ENCODE assay signal across 13 cellular contexts in the genomic region with DNA sequence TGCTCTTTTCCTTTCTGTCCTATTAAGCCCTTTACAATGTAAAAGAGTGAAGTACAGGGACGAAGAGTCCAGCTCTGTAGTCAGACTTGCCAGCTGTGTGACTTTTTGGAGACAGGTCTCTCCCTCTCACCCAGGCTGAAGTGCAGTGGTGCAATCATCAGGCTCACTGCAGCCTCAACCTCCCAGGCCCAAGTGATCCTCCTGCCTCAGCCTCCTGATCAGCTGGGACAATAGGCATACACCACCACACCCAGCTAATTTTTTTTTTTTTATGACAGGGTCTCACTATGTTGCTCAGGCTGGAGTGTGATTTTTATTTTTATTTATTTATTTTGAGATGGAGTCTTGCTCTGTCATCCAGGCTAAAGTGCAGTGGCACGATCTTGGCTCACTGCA. TPM values are rescaled to one million over a fixed set of nuclear protein-coding genes. Genes with fewer than 3 reads are reported as not detected.
A peak's percentile ranks its signal among the peaks of the same experiment; 100 is the strongest.
DNase-seq lines count a peak whose midpoint lies in the region; ATAC-seq and TF ChIP-seq lines count a peak whose summit lies in the region.
"Had no signal": no experiment of that assay in that cellular context is flagged by ENCODE, and none has a peak within 500 bp of the region (broad histone marks: within the 10 kb centered on the region; RNA-seq: fewer than 3 reads in every experiment).

No MANE protein-coding gene starts in this region.

- no TSS peak for BruUV-seq in IMR-90 (replicated peaks; lab: Mats Ljungman, UMichigan)

- no peak overlapping the region for H2BK20ac ChIP-seq in IMR-90 (ENCODE audit: low read depth, low read length)

- H4K91ac ChIP-seq in IMR-90 (ENCODE audit: insufficient read depth, low read depth, low read length) (peak overlapping the region; percentile 13; the same call in 1 of the 2 replicates), mesenchymal stem cell (ENCODE audit: low read length) (no peak overlapping the region)

- H3K9me1 ChIP-seq in IMR-90 (ENCODE audit: insufficient read depth, low read length), result peaks cover 8% of the 10 kb centered on the region

- H3K27me3 ChIP-seq in BLaER1 treated with 17β-estradiol and CSF1 and Interleukin-3, amounts not matched to agents 10 nM and 100 nM, result no peaks in the 10 kb centered on the region
- H3K27me3 ChIP-seq in IMR-90 (ENCODE audit: control insufficient read depth, insufficient read depth, low read length) (no peaks in the 10 kb centered on the region), RWPE2 (ENCODE audit: insufficient read depth, poor library complexity, severe bottlenecking) (no peaks in the 10 kb centered on the region), mesenchymal stem cell (ENCODE audit: control insufficient read depth in 1 of 2, insufficient read depth in 1 of 2, low read length in 2 of 2) (no peaks in the 10 kb centered on the region)

- H2AK5ac ChIP-seq in IMR-90 (ENCODE audit: low read depth, low read length), result peak overlapping the region; percentile 64; the same call in 1 of the 2 replicates
- peak overlapping the region; percentile 81 for H2AK5ac ChIP-seq in mesenchymal stem cell (ENCODE audit: low read length, severe bottlenecking)

- peak overlapping the region in 1 of 10 experiments; percentile 9; a peak in 1 of 20 replicates for H3K4me3 ChIP-seq in BLaER1 treated with 17β-estradiol and CSF1 and Interleukin-3, amounts not matched to agents 10 nM and 100 nM
- H3K4me3 ChIP-seq in IMR-90 (ENCODE audit: insufficient read depth, low read depth, low read length) (no peak overlapping the region), RWPE2 (ENCODE audit: severe bottlenecking) (no peak overlapping the region), mesenchymal stem cell (ENCODE audit: insufficient read depth in 1 of 2, low read depth in 1 of 2, low read length in 2 of 2) (no peak overlapping the region)
- H3K4me3 ChIP-seq: K562 had no signal

- H3K18ac ChIP-seq in IMR-90 (ENCODE audit: low read depth, low read length), result no peak overlapping the region
- H3K18ac ChIP-seq in mesenchymal stem cell (ENCODE audit: low read depth in 1 of 2, low read length in 2 of 2), result peak overlapping the region in 1 of 2 experiments; percentile 78

- TF ChIP-seq RAD21 in IMR-90 (IDR thresholded peaks at IDR 0.05; ENCODE audit: low read length), result no peak

- POLR2A ChIA-PET in IMR-90 (lab: Charles Lee; ENCODE audit: unreplicated experiment), result no interaction called here

- H2BK12ac ChIP-seq in mesenchymal stem cell (ENCODE audit: low read length in 2 of 2), result peak overlapping the region in 1 of 2 experiments; percentile 86

- no peaks in the 10 kb centered on the region for H3K36me3 ChIP-seq in BLaER1 treated with 17β-estradiol and CSF1 and Interleukin-3, amounts not matched to agents 10 nM and 100 nM
- H3K36me3 ChIP-seq in IMR-90 (ENCODE audit: control insufficient read depth, insufficient read depth, low read length), result no peaks in the 10 kb centered on the region
- no peaks in the 10 kb centered on the region for H3K36me3 ChIP-seq in RWPE2 (ENCODE audit: low read depth)
- H3K36me3 ChIP-seq in mesenchymal stem cell (ENCODE audit: control insufficient read depth in 1 of 2, insufficient read depth in 2 of 2, low read depth in 1 of 2, low read length in 2 of 2), result no peaks in the 10 kb centered on the region

- no peaks in the 10 kb centered on the region for H4K20me1 ChIP-seq in BLaER1 treated with 17β-estradiol and CSF1 and Interleukin-3, amounts not matched to agents 10 nM and 100 nM
- peaks cover 3% of the 10 kb centered on the region; the same call in 1 of the 2 replicates for H4K20me1 ChIP-seq in IMR-90 (ENCODE audit: insufficient read depth, low read length)

- no peak for DNase-seq in IMR-90
- no peak for DNase-seq in RWPE2 (ENCODE audit: low spot score)
- no peak for DNase-seq in mesenchymal stem cell
- no peak for DNase-seq in mesenteric fat pad (ENCODE audit: low spot score)
- DNase-seq in NCI-H2107 treated with DMSO at 0.1 percent for 48 hours (lab: John Stamatoyannopoulos, UW; ENCODE audit: unreplicated experiment), result no peak
- DNase-seq: AML-193; CD4-positive, CD25-positive, alpha-beta regulatory T cell; CD8-positive, alpha-beta memory T cell; COR-L47; H9 had no signal

- no peak overlapping the region for H2AFZ ChIP-seq in IMR-90 (replicated peaks; ENCODE audit: low read length, poor library complexity)
- no peak overlapping the region for H2AFZ ChIP-seq in mesenchymal stem cell (ENCODE audit: low read depth, low read length)

- peak overlapping the region; percentile 63 to 92 (median 83) for H3K4me2 ChIP-seq in BLaER1 treated with 17β-estradiol and CSF1 and Interleukin-3, amounts not matched to agents 10 nM and 100 nM
- H3K4me2 ChIP-seq in IMR-90 (ENCODE audit: low read depth, low read length) (no peak overlapping the region), mesenchymal stem cell (ENCODE audit: low read length, poor library complexity, severe bottlenecking) (no peak overlapping the region)

- dilution Hi-C loops in IMR-90 (cut with HindIII; ENCODE audit: low sequenced_read_pairs, unreplicated experiment), result no loop called here

- peaks cover 35 to 70% (median 56%) of the 10 kb centered on the region in 10 experiments for H3K4me1 ChIP-seq in BLaER1 treated with 17β-estradiol and CSF1 and Interleukin-3, amounts not matched to agents 10 nM and 100 nM
- H3K4me1 ChIP-seq in IMR-90 (ENCODE audit: control insufficient read depth, insufficient read depth, low read length), result peaks cover 9% of the 10 kb centered on the region
- peaks cover 13% of the 10 kb centered on the region for H3K4me1 ChIP-seq in RWPE2 (ENCODE audit: insufficient read depth, poor library complexity, severe bottlenecking)
- peaks cover 25% of the 10 kb centered on the region for H3K4me1 ChIP-seq in mesenchymal stem cell (ENCODE audit: control insufficient read depth, insufficient read depth, low read depth, low read length)

- no peak overlapping the region for H3K56ac ChIP-seq in IMR-90 (ENCODE audit: extremely low read depth, insufficient read depth, low read length)

- peak overlapping the region; percentile 26; the same call in 1 of the 2 replicates for H3K4ac ChIP-seq in IMR-90 (ENCODE audit: low read depth, low read length)
- H3K4ac ChIP-seq in mesenchymal stem cell (ENCODE audit: low read depth in 1 of 2, low read length in 2 of 2), result no peak overlapping the region

- H2AK9ac ChIP-seq in IMR-90 (replicated peaks; ENCODE audit: low read depth, low read length, poor library complexity), result no peak overlapping the region

- H2BK120ac ChIP-seq in IMR-90 (ENCODE audit: low read depth, low read length) (peak overlapping the region; percentile 13; the same call in 1 of the 2 replicates), mesenchymal stem cell (ENCODE audit: low read depth, low read length) (no peak overlapping the region)

- peak overlapping the region in 3 of 11 experiments; percentile 37 to 59 (median 51); a peak in 4 of 22 replicates for H3K9ac ChIP-seq in BLaER1 treated with 17β-estradiol and CSF1 and Interleukin-3, amounts not matched to agents 10 nM and 100 nM
- no peak overlapping the region for H3K9ac ChIP-seq in IMR-90 (ENCODE audit: low read depth, low read length)
- no peak overlapping the region for H3K9ac ChIP-seq in mesenchymal stem cell (ENCODE audit: low read length)

- TF ChIP-seq POLR2A in IMR-90 (IDR thresholded peaks at IDR 0.05; ENCODE audit: low read depth, low read length), result no peak

- in situ Hi-C loops in IMR-90 (cut with MboI; ENCODE audit: low sequenced_read_pairs), result loop anchor here (25.0 kb wide), 2 partner anchors 606 to 781 kb away; partner anchors contain the start of genes GPRC5B, IQCK and KNOP1

- H2BK15ac ChIP-seq in IMR-90 (ENCODE audit: low read depth, low read length) (peak overlapping the region; percentile 3; the same call in 1 of the 3 replicates), mesenchymal stem cell (ENCODE audit: low read depth, poor library complexity, severe bottlenecking) (no peak overlapping the region)

- H4K5ac ChIP-seq in IMR-90 (ENCODE audit: low read depth, low read length), result no peak overlapping the region

- H3K79me1 ChIP-seq in IMR-90 (ENCODE audit: low read depth in 1 of 2, low read length in 2 of 2) (0 out of 4 replicates have a peak, but pooled peaks cover 0 to 3% of the 10 kb centered on the region in 2 experiments), mesenchymal stem cell (replicated peaks; ENCODE audit: low read length, poor library complexity, severe bottlenecking) (no peaks in the 10 kb centered on the region)

- H3K14ac ChIP-seq in IMR-90 (replicated peaks; ENCODE audit: low read depth, low read length), result no peak overlapping the region; the same call in 1 of the 2 replicates
- H3K14ac ChIP-seq in mesenchymal stem cell (ENCODE audit: low read length in 2 of 2), result peak overlapping the region in 1 of 2 experiments; percentile 14

- TF ChIP-seq CTCF in IMR-90 (conservative IDR thresholded peaks at IDR 0.05; ENCODE audit: low read depth, low read length), result no peak
- no peak for TF ChIP-seq CTCF in RWPE2 (IDR thresholded peaks at IDR 0.05; ENCODE audit: poor library complexity, severe bottlenecking)

- no peak overlapping the region for H2BK5ac ChIP-seq in IMR-90 (ENCODE audit: low read depth, low read length, poor library complexity, severe bottlenecking)
- no peak overlapping the region for H2BK5ac ChIP-seq in mesenchymal stem cell (ENCODE audit: low read depth, low read length, poor library complexity, severe bottlenecking)

- H3K23ac ChIP-seq in IMR-90 (ENCODE audit: low read depth, low read length) (no peak overlapping the region; the same call in 1 of the 2 replicates), mesenchymal stem cell (ENCODE audit: low read length in 2 of 2) (no peak overlapping the region)

- H4K8ac ChIP-seq in IMR-90 (ENCODE audit: low read depth in 2 of 2, low read length in 2 of 2) (no peak overlapping the region; a peak in 1 of 4 replicates), mesenchymal stem cell (ENCODE audit: low read length) (no peak overlapping the region)

- intact Hi-C loops in IMR-90 (cut with micrococcal nuclease), result loop anchor here (2.0 kb wide), 1 partner anchor 14 kb away; no protein-coding TSS in a partner anchor

- H3K9me3 ChIP-seq in BLaER1 treated with 17β-estradiol and CSF1 and Interleukin-3, amounts not matched to agents 10 nM and 100 nM (replicated peaks in 1 of 11), result no peaks in the 10 kb centered on the region
- H3K9me3 ChIP-seq in IMR-90 (ENCODE audit: control insufficient read depth, insufficient read depth, low read length) (no peaks in the 10 kb centered on the region), RWPE2 (ENCODE audit: severe bottlenecking) (no peaks in the 10 kb centered on the region), mesenchymal stem cell (ENCODE audit: control insufficient read depth, low read length) (no peaks in the 10 kb centered on the region)

- CTCF ChIA-PET in IMR-90 (lab: Yijun Ruan, JAX), result interaction anchor here (0.6 kb wide), 1 partner anchor 12 kb away, joined by 3 read pairs; no protein-coding TSS in a partner anchor

- ATAC-seq in IMR-90 (ENCODE audit: low read depth) (no peak), RWPE2 (ENCODE audit: low read depth) (no peak), GM21360 (IDR thresholded peaks at IDR 0.05; ENCODE audit: unreplicated experiment) (no peak)
- ATAC-seq: K562 had no signal

- H3K27ac ChIP-seq in BLaER1 treated with 17β-estradiol and CSF1 and Interleukin-3, amounts not matched to agents 10 nM and 100 nM, result peak overlapping the region in 7 of 11 experiments; percentile 23 to 75 (median 65); a peak in 12 of 22 replicates
- H3K27ac ChIP-seq in IMR-90 (ENCODE audit: insufficient read depth, low read length), result no peak overlapping the region
- H3K27ac ChIP-seq in RWPE2 (ENCODE audit: poor library complexity, severe bottlenecking), result peak overlapping the region; percentile 51
- H3K27ac ChIP-seq in mesenchymal stem cell (ENCODE audit: low read length, poor library complexity, severe bottlenecking), result peak overlapping the region; percentile 33

- WGBS in IMR-90 (ENCODE audit: extremely low coverage in 2 of 2, insufficient read length in 1 of 2), 2 experiments, result no CpG with 5 or more reads among the region's 2 CpGs
- WGBS in mesenchymal stem cell, result 96% methylated on average over 2 of the region's 2 CpGs

RNA-seq across cellular contexts. Expression of gene ITPRIPL2, which starts 7.1 kb away (rescaled TPM):
- total RNA-seq in IMR-90 (2012; rRNA removed), result 11.1 and 15.0 TPM in 2 replicates
- polyA plus RNA-seq in IMR-90 (2012; rRNA removed), result 9.2 and 10.1 TPM in 2 replicates
- 5.2 and 16.1 TPM in 2 replicates for polyA plus RNA-seq in IMR-90 (2012; cell fraction: cytosol; rRNA removed)
- 6.1 and 13.7 TPM in 2 replicates for polyA plus RNA-seq in IMR-90 (2012; cell fraction: nucleus; rRNA removed; ENCODE audit: low replicate concordance)
- polyA plus RNA-seq in mesenchymal stem cell (2013, experiment 1 of 2), result 33.8 TPM
- polyA plus RNA-seq in mesenchymal stem cell (2013, experiment 2 of 2), result 33.2 TPM
- total RNA-seq in mesenteric fat pad, result 89.8 TPM

RNA-seq across cellular contexts. Expression of gene COQ7, which starts 39.2 kb away (rescaled TPM):
- total RNA-seq in IMR-90 (2012; rRNA removed) (10.9 and 15.0 TPM in 2 replicates), mesenteric fat pad (11.3 TPM)
- polyA plus RNA-seq in IMR-90 (2012; rRNA removed), result 9.4 and 13.6 TPM in 2 replicates
- polyA plus RNA-seq in IMR-90 (2012; cell fraction: cytosol; rRNA removed), result 9.4 and 10.0 TPM in 2 replicates
- 5.1 and 17.6 TPM in 2 replicates for polyA plus RNA-seq in IMR-90 (2012; cell fraction: nucleus; rRNA removed; ENCODE audit: low replicate concordance)
- polyA plus RNA-seq in mesenchymal stem cell (2013, experiment 1 of 2), result 8.4 TPM
- 8.5 TPM for polyA plus RNA-seq in mesenchymal stem cell (2013, experiment 2 of 2)

Comparison
In these comparisons a context has a peak if more than half of its experiments do, and no peak if none do; other contexts are left out.
1. H3K4me2 ChIP-seq: peak in BLaER1 treated with 17β-estradiol and CSF1 and Interleukin-3, amounts not matched to agents 10 nM and 100 nM (11 of 11); none in IMR-90 (single experiment) and mesenchymal stem cell (single experiment).